ENCODE assay signal across 20 cellular contexts in the genomic region with DNA sequence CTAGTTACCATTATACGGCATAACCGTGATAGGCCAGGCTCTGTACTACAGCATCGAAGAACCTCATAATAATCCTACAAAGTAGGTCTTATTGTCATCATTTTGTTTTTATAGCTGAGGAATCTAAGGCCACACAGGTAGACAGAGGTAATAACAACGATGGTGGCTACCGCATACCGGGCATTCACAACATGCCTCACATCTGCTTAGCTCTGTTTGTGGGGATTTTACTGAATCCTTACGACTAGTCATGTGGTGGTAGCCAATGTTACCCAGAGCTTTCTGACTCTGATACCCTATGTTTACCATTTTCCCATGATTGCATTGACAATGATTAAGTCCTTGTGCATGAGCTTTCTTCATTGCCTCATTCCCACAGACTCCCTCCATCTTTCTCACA.
"Had no signal": no experiment of that assay in that cellular context is flagged by ENCODE, and none has a peak within 500 bp of the region (broad histone marks: within the 10 kb centered on the region; RNA-seq: fewer than 3 reads in every experiment).

No MANE protein-coding gene starts in this region.

- H3K4me2 ChIP-seq: hepatocyte had no signal

- H3K27ac Mint-ChIP-seq: dendritic cell treated with granulocyte-macrophage colony-stimulating factor and Interleukin-4, amounts not matched to agents 40 ng/mL and 50 ng/mL, for 4 days; effector memory CD8-positive, alpha-beta T cell; immature natural killer cell had no signal

- ATAC-seq: effector memory CD8-positive, alpha-beta T cell; foreskin keratinocyte; gastroesophageal sphincter; heart left ventricle; left cardiac atrium; left lung; left ventricle myocardium superior; lower lobe of right lung had no signal

- H3K9me3 Mint-ChIP-seq: dendritic cell treated with granulocyte-macrophage colony-stimulating factor and Interleukin-4, amounts not matched to agents 40 ng/mL and 50 ng/mL, for 4 days; effector memory CD8-positive, alpha-beta T cell; immature natural killer cell had no signal

- H3K27me3 ChIP-seq: gastroesophageal sphincter, hepatocyte, left lung had no signal

- H3K4me3 ChIP-seq: esophagus muscularis mucosa, gastroesophageal sphincter, heart left ventricle, hepatocyte, left lung, lower lobe of right lung had no signal

- H3K4me1 Mint-ChIP-seq: immature natural killer cell had no signal

- H3K36me3 ChIP-seq: esophagus muscularis mucosa, gastroesophageal sphincter, heart left ventricle, left lung, lower lobe of right lung had no signal

- H3K4me3 Mint-ChIP-seq: dendritic cell treated with granulocyte-macrophage colony-stimulating factor and Interleukin-4, amounts not matched to agents 40 ng/mL and 50 ng/mL, for 4 days; effector memory CD8-positive, alpha-beta T cell; immature natural killer cell had no signal

- H3K9me3 ChIP-seq: left lung, lower lobe of right lung had no signal

- H3K36me3 Mint-ChIP-seq: immature natural killer cell had no signal

- DNase-seq: cortex of kidney; effector CD8-positive, alpha-beta T cell; effector memory CD8-positive, alpha-beta T cell; foreskin keratinocyte; heart left ventricle; hypothalamus; immature natural killer cell; islet precursor cell; kidney; kidney glomerular epithelial cell; left cardiac atrium; left lung; left ventricle myocardium superior; lower lobe of right lung; mesenchymal stem cell; midbrain had no signal

- H3K27ac ChIP-seq: esophagus muscularis mucosa, foreskin keratinocyte, gastroesophageal sphincter, heart left ventricle, hepatocyte, left lung, lower lobe of right lung had no signal

- H2AFZ ChIP-seq: hepatocyte had no signal

- H3K79me2 ChIP-seq: hepatocyte had no signal

- H3K4me1 ChIP-seq: esophagus muscularis mucosa, foreskin keratinocyte, gastroesophageal sphincter, heart left ventricle, left lung, lower lobe of right lung had no signal
